ENCODE assay signal across 13 cellular contexts in the genomic region with DNA sequence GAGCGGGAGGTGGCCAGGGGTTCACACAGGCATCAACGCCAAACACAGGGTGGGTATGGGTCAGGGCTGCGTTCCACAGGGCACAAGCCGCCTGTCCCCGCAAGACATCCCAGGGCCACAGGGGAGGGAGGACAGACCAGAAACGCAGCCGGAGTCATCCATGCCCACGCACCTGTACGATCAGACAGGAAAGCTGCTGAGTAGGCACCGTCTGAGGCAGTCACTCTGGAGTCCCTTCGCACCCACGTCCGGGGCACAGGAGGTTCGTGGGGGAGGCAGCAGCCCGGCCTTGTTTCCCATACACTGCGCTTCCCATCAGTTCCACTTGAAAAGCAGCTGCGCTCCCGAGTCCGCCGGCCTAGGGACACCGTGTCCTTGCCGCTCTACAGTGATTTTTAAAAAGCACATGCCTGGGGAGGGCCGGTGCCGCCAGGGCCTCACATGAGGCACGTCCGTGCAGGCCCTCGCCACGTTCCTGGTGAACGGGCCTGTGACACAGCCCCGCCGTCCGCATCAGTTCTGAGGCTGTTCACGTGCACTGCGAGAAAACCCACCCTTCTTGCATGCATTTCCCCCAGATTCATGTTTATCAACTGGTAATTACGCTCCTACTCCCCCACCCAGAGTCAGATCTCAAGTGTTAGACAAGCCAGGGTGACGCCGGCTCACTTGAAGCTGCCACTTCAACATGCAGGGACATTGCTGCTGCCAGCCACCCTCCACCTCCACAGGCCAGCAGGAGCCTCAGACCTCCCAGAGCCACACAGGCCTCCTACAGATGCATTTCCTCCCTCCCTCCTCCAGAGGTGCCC. TPM values are rescaled to one million over a fixed set of nuclear protein-coding genes. Genes with fewer than 3 reads are reported as not detected.
A peak's percentile ranks its signal among the peaks of the same experiment; 100 is the strongest.
DNase-seq lines count a peak whose midpoint lies in the region; ATAC-seq and TF ChIP-seq lines count a peak whose summit lies in the region.
"Had no signal": no experiment of that assay in that cellular context is flagged by ENCODE, and none has a peak within 500 bp of the region (broad histone marks: within the 10 kb centered on the region; RNA-seq: fewer than 3 reads in every experiment).

No MANE protein-coding gene starts in this region.

- no peak overlapping the region for H3K4me3 ChIP-seq in left lung
- H3K4me3 ChIP-seq: colonic mucosa had no signal

- H3K27ac ChIP-seq in left lung, result no peak overlapping the region
- H3K27ac ChIP-seq: C4-2B, colonic mucosa had no signal

- TF ChIP-seq CTCF in brain (conservative IDR thresholded peaks at IDR 0.05) (no peak), left lung (IDR thresholded peaks at IDR 0.05) (no peak)

- DNase-seq in ACHN (peak; percentile 19), HT-29 (ENCODE audit: low spot score) (peak; percentile 22), left lung (peak in 1 of 2 donors; percentile 79), DMS114 treated with DMSO at 0.1 percent for 48 hours (lab: John Stamatoyannopoulos, UW; ENCODE audit: unreplicated experiment) (no peak)
- DNase-seq: activated B cell treated with CpG ODN at 0.5 μM for 24 hours, activated gamma-delta T cell, colonic mucosa, NCI-H146 had no signal

- H3K4me3 Mint-ChIP-seq in brain, result no peak overlapping the region
- H3K4me3 Mint-ChIP-seq: activated B cell treated with CpG ODN at 0.5 μM for 24 hours had no signal

- H3K27ac Mint-ChIP-seq in brain, result peak overlapping the region in 3 of 5 experiments; percentile 50 to 92 (median 53)
- H3K27ac Mint-ChIP-seq: activated B cell treated with CpG ODN at 0.5 μM for 24 hours had no signal

- H3K27me3 ChIP-seq in left lung, result no peaks in the 10 kb centered on the region
- H3K27me3 ChIP-seq: colonic mucosa had no signal

- in situ Hi-C loops in ACHN (cut with HindIII; ENCODE audit: low pct_ligation_motif_present, low pct_unique_long_range_greater_than_20kb, low sequenced_read_pairs), result no loop called here

- ATAC-seq in left lung (peak; percentile 73), HG03045 (IDR thresholded peaks at IDR 0.05; ENCODE audit: unreplicated experiment) (no peak), HG03571 (IDR thresholded peaks at IDR 0.05; ENCODE audit: unreplicated experiment) (no peak), GM18873 (IDR thresholded peaks at IDR 0.05; ENCODE audit: low FRiP score, unreplicated experiment) (no peak)

- H3K4me1 ChIP-seq in left lung, result no peaks in the 10 kb centered on the region
- H3K4me1 ChIP-seq: colonic mucosa had no signal

- no peaks in the 10 kb centered on the region for H3K27me3 Mint-ChIP-seq in brain
- H3K27me3 Mint-ChIP-seq: activated B cell treated with CpG ODN at 0.5 μM for 24 hours had no signal

- H3K4me1 Mint-ChIP-seq in brain, result peaks cover 9% of the 10 kb centered on the region
- H3K4me1 Mint-ChIP-seq: activated B cell treated with CpG ODN at 0.5 μM for 24 hours had no signal

- H3K9me3 ChIP-seq in left lung, result no peaks in the 10 kb centered on the region
- H3K9me3 ChIP-seq: colonic mucosa had no signal

- peaks cover 0 to 70% of the 10 kb centered on the region in 2 donors for H3K36me3 ChIP-seq in left lung

- peaks cover 0 to 4% (median 0%) of the 10 kb centered on the region in 5 experiments for H3K9me3 Mint-ChIP-seq in brain
- H3K9me3 Mint-ChIP-seq: activated B cell treated with CpG ODN at 0.5 μM for 24 hours had no signal

- H3K36me3 Mint-ChIP-seq in brain, result peaks cover 69% of the 10 kb centered on the region

- intact Hi-C loops in left lung (cut with DNase I), result no loop called here

RNA-seq across cellular contexts. Expression of gene WDR45B, which starts 34.8 kb away (rescaled TPM):
- total RNA-seq in HT-29 (2014; rRNA removed; shearing (Covaris generic)), result 89.3 and 101 TPM in 2 replicates
- polyA plus RNA-seq in brain (ENCODE audit: insufficient read depth, low read depth, low replicate concordance), result 72.9 TPM
- total RNA-seq in left lung, result 10 to 100 TPM; 46.8 to 64.6 TPM
